In genomic region chr10:7329219-7329618, GRCh38 we compare ENCODE assay signal across 23 cellular contexts.
DNase-seq lines count a peak whose midpoint lies in the region; ATAC-seq, FAIRE-seq and TF ChIP-seq lines count a peak whose summit lies in the region.
"Had no signal": no experiment of that assay in that cellular context is flagged by ENCODE, and none has a peak within 500 bp of the region (broad histone marks: within the 10 kb centered on the region; RNA-seq: fewer than 3 reads in every experiment).

No MANE protein-coding gene starts in this region.

- no peak overlapping the region for H2BK15ac ChIP-seq in H1 (ENCODE audit: low read length)

- no peak overlapping the region for H3K14ac ChIP-seq in H1 (ENCODE audit: insufficient read length)

- H3K4ac ChIP-seq in H1 (replicated peaks; ENCODE audit: insufficient read length, low read depth, low read length): no peak overlapping the region

- TF ChIP-seq RAD21 in H1 (IDR thresholded peaks at IDR 0.05 in 1 of 2, conservative IDR thresholded peaks at IDR 0.05 in 1 of 2; ENCODE audit: low read depth in 2 of 2, low read length in 2 of 2): no peak

- CTCF ChIA-PET in activated CD8-positive, alpha-beta memory T cell treated with anti-CD3 and anti-CD28 coated beads, Interleukin-2, amount 10 ng/mL, durations not matched to agents 7 days and 5 days (lab: Charles Lee): interaction anchor here (1.5 kb wide), 1 partner anchor 409 kb away, joined by 4 read pairs; no protein-coding TSS in a partner anchor
- CTCF ChIA-PET in H1 (lab: Charles Lee; ENCODE audit: partially characterized antibody): no interaction called here

- POLR2A ChIA-PET in H1 (lab: Charles Lee; ENCODE audit: partially characterized antibody): no interaction called here

- no peaks in the 10 kb centered on the region for H3K27me3 Mint-ChIP-seq in activated CD8-positive, alpha-beta memory T cell treated with anti-CD3 and anti-CD28 coated beads, Interleukin-2, amount 10 ng/mL, durations not matched to agents 7 days and 5 days
- H3K27me3 Mint-ChIP-seq in natural killer cell treated with Interleukin-12 subunit alpha and Interleukin-12 subunit beta and Interleukin-15 and Interleukin-18, amount 100 ng/mL, for 72 hours: no peaks in the 10 kb centered on the region
- H3K27me3 Mint-ChIP-seq in nephron progenitor cell (ENCODE audit: low read depth, poor library complexity): peaks cover 3% of the 10 kb centered on the region
- H3K27me3 Mint-ChIP-seq: B cell; CD4-positive, CD25-positive, alpha-beta regulatory T cell; CD8-positive, alpha-beta memory T cell had no signal

- H3K79me1 ChIP-seq in H1 (ENCODE audit: low read depth, low read length): peaks cover 4% of the 10 kb centered on the region

- TF ChIP-seq CTCF in H1 (IDR thresholded peaks at IDR 0.05; ENCODE audit: control extremely low read depth in 1 of 3, insufficient read depth in 1 of 3, low read depth in 1 of 3, low read length in 3 of 3) (no peak), nephron progenitor cell (IDR thresholded peaks at IDR 0.05) (no peak)

- no peak overlapping the region for H2AK5ac ChIP-seq in H1 (ENCODE audit: low read depth, low read length)

- no peak overlapping the region for H4K5ac ChIP-seq in H1 (ENCODE audit: insufficient read length, low read depth, low read length)

- no peak overlapping the region for H3K4me3 Mint-ChIP-seq in activated CD8-positive, alpha-beta memory T cell treated with anti-CD3 and anti-CD28 coated beads, Interleukin-2, amount 10 ng/mL, durations not matched to agents 7 days and 5 days
- H3K4me3 Mint-ChIP-seq in natural killer cell treated with Interleukin-12 subunit alpha and Interleukin-12 subunit beta and Interleukin-15 and Interleukin-18, amount 100 ng/mL, for 72 hours: peak overlapping the region; percentile 33
- no peak overlapping the region for H3K4me3 Mint-ChIP-seq in nephron progenitor cell
- H3K4me3 Mint-ChIP-seq: B cell; CD4-positive, CD25-positive, alpha-beta regulatory T cell; GM23338; HFFc6 had no signal

- H3K9ac ChIP-seq in H1 (replicated peaks in 1 of 4; ENCODE audit: extremely low read depth in 1 of 4, low read depth in 3 of 4, low read length in 3 of 4): no peak overlapping the region

- no peak overlapping the region for H3K4me3 ChIP-seq in H1 (ENCODE audit: extremely low read depth in 1 of 4, insufficient read depth in 2 of 4, low read depth in 3 of 4, low read length in 4 of 4)
- H3K4me3 ChIP-seq: GM12878, GM23338 had no signal

- H3K27ac ChIP-seq in H1 (ENCODE audit: low read depth, low read length): no peak overlapping the region
- H3K27ac ChIP-seq: HL-60 had no signal

- H3K27ac Mint-ChIP-seq in activated CD8-positive, alpha-beta memory T cell treated with anti-CD3 and anti-CD28 coated beads, Interleukin-2, amount 10 ng/mL, durations not matched to agents 7 days and 5 days: no peak overlapping the region
- peak overlapping the region in 1 of 2 donors; percentile 76 for H3K27ac Mint-ChIP-seq in natural killer cell treated with Interleukin-12 subunit alpha and Interleukin-12 subunit beta and Interleukin-15 and Interleukin-18, amount 100 ng/mL, for 72 hours
- H3K27ac Mint-ChIP-seq in nephron progenitor cell: no peak overlapping the region
- H3K27ac Mint-ChIP-seq: B cell; CD4-positive, CD25-positive, alpha-beta regulatory T cell; GM23338; HFFc6 had no signal

- H2BK12ac ChIP-seq in H1 (ENCODE audit: low read depth, low read length): no peak overlapping the region

- no peak for FAIRE-seq in H1 (lab: Jason Lieb, UNC)
- FAIRE-seq: GM12878, GM19239 had no signal

- no peaks in the 10 kb centered on the region for H3K27me3 ChIP-seq in H1 (replicated peaks in 1 of 4; ENCODE audit: control insufficient read depth in 3 of 4, extremely low read depth in 1 of 4, insufficient read depth in 3 of 4, low read length in 3 of 4)

- H3K4me1 Mint-ChIP-seq in activated CD8-positive, alpha-beta memory T cell treated with anti-CD3 and anti-CD28 coated beads, Interleukin-2, amount 10 ng/mL, durations not matched to agents 7 days and 5 days: peaks cover 27% of the 10 kb centered on the region
- peaks cover 41 to 47% of the 10 kb centered on the region in 2 donors for H3K4me1 Mint-ChIP-seq in natural killer cell treated with Interleukin-12 subunit alpha and Interleukin-12 subunit beta and Interleukin-15 and Interleukin-18, amount 100 ng/mL, for 72 hours (ENCODE audit: low read depth in 2 of 2)
- peaks cover 8% of the 10 kb centered on the region for H3K4me1 Mint-ChIP-seq in nephron progenitor cell
- H3K4me1 Mint-ChIP-seq: B cell had no signal

- WGBS in H1 (ENCODE audit: extremely low coverage in 1 of 2, insufficient coverage in 1 of 2, insufficient read length in 1 of 2, insufficient replicate concordance in 2 of 2, low coverage in 1 of 2, low lambda C conversion rate in 2 of 2, missing lambda C conversion rate in 1 of 2), 2 experiments: 93% methylated on average over 11 of the region's 11 CpGs; no CpG with 5 or more reads in 1 of the 2 experiments

- no peak overlapping the region for H2BK5ac ChIP-seq in H1 (ENCODE audit: low read depth, low read length)

- no peak overlapping the region for H2AFZ ChIP-seq in H1 (ENCODE audit: low read length)
- H2AFZ ChIP-seq: GM23338 had no signal

- peak; percentile 82 for ATAC-seq in activated CD8-positive, alpha-beta memory T cell treated with anti-CD3 and anti-CD28 coated beads, Interleukin-2, amount 10 ng/mL, durations not matched to agents 7 days and 5 days
- peak; percentile 63 to 73 for ATAC-seq in natural killer cell treated with Interleukin-12 subunit alpha and Interleukin-12 subunit beta and Interleukin-15 and Interleukin-18, amount 100 ng/mL, for 72 hours
- no peak for ATAC-seq in GM18868 (IDR thresholded peaks at IDR 0.05; ENCODE audit: unreplicated experiment)
- ATAC-seq: GM12878, GM23338, HCT116 had no signal

- H3K23ac ChIP-seq in H1 (ENCODE audit: insufficient read length): no peak overlapping the region

- no peaks in the 10 kb centered on the region; the same call in 1 of the 2 replicates for H3K23me2 ChIP-seq in H1 (ENCODE audit: low read depth, low read length)

- no peaks in the 10 kb centered on the region for H4K20me1 ChIP-seq in H1 (replicated peaks in 1 of 2; ENCODE audit: control insufficient read depth in 1 of 2, insufficient read depth in 2 of 2, low read length in 2 of 2)

- peaks cover 58% of the 10 kb centered on the region for H3K36me3 Mint-ChIP-seq in activated CD8-positive, alpha-beta memory T cell treated with anti-CD3 and anti-CD28 coated beads, Interleukin-2, amount 10 ng/mL, durations not matched to agents 7 days and 5 days
- H3K36me3 Mint-ChIP-seq in natural killer cell treated with Interleukin-12 subunit alpha and Interleukin-12 subunit beta and Interleukin-15 and Interleukin-18, amount 100 ng/mL, for 72 hours: peaks cover 12% of the 10 kb centered on the region
- H3K36me3 Mint-ChIP-seq in nephron progenitor cell (ENCODE audit: low read depth): peaks cover 45% of the 10 kb centered on the region

- peaks cover 11% of the 10 kb centered on the region for H3K9me3 Mint-ChIP-seq in activated CD8-positive, alpha-beta memory T cell treated with anti-CD3 and anti-CD28 coated beads, Interleukin-2, amount 10 ng/mL, durations not matched to agents 7 days and 5 days (ENCODE audit: low read depth)
- peaks cover 5% of the 10 kb centered on the region for H3K9me3 Mint-ChIP-seq in natural killer cell treated with Interleukin-12 subunit alpha and Interleukin-12 subunit beta and Interleukin-15 and Interleukin-18, amount 100 ng/mL, for 72 hours
- peaks cover 48% of the 10 kb centered on the region for H3K9me3 Mint-ChIP-seq in nephron progenitor cell

- H3K18ac ChIP-seq in H1 (ENCODE audit: extremely low read depth, low read length): no peak overlapping the region

- no peak overlapping the region for H3K4me2 ChIP-seq in H1 (ENCODE audit: insufficient read depth in 1 of 2, low read depth in 2 of 2, low read length in 2 of 2)
- H3K4me2 ChIP-seq: GM23338 had no signal

- DNase-seq in activated CD8-positive, alpha-beta memory T cell treated with anti-CD3 and anti-CD28 coated beads, Interleukin-2, amount 10 ng/mL, durations not matched to agents 7 days and 5 days: peak; percentile 79
- no peak for DNase-seq in activated CD8-positive, alpha-beta memory T cell treated with anti-CD3 and anti-CD28 coated beads, Interleukin-2, amount 50 U/mL, for 4 hours
- DNase-seq in H1 (ENCODE audit: low read depth in 1 of 2, low spot score in 2 of 2): no peak
- no peak for DNase-seq in natural killer cell treated with Interleukin-12 subunit alpha and Interleukin-12 subunit beta and Interleukin-15 and Interleukin-18, amount 100 ng/mL, for 72 hours (ENCODE audit: low spot score)
- DNase-seq in nephron progenitor cell: no peak
- DNase-seq in NCI-H1417 treated with DMSO at 0.1 percent for 48 hours (lab: John Stamatoyannopoulos, UW): no peak
- DNase-seq: C1 segment of cervical spinal cord; CD4-positive, CD25-positive, alpha-beta regulatory T cell; COR-L47; DMS 273 treated with DMSO at 0.1 percent for 48 hours; DMS53; DND-41; EL; H7; HFFc6 had no signal

- H3K56ac ChIP-seq in H1 (replicated peaks; ENCODE audit: insufficient read length, low read depth, low read length): no peak overlapping the region

- H4K91ac ChIP-seq in H1 (replicated peaks; ENCODE audit: insufficient read length, low read length): no peak overlapping the region

- H3K79me2 ChIP-seq in H1 (ENCODE audit: control insufficient read depth in 1 of 2, insufficient read depth in 2 of 2, low read length in 2 of 2): peaks cover 0 to 12% of the 10 kb centered on the region in 2 experiments; a peak in 1 of 4 replicates

- 0 out of 2 replicates have a peak overlapping the region, but pooled peaks have one; percentile 15 for H4K8ac ChIP-seq in H1 (ENCODE audit: extremely low read depth, insufficient read depth, low read length)

- peaks cover 18 to 29% of the 10 kb centered on the region in 2 experiments for H3K9me3 ChIP-seq in H1 (ENCODE audit: insufficient read depth in 2 of 2, low read depth in 1 of 2, low read length in 1 of 2)

- no peak for TF ChIP-seq EP300 in H1 (IDR thresholded peaks at IDR 0.05; ENCODE audit: borderline replicate concordance in 1 of 2, low read depth in 2 of 2, low read length in 2 of 2)

- H2BK120ac ChIP-seq in H1 (replicated peaks; ENCODE audit: low read depth, low read length): no peak overlapping the region

- H3K36me3 ChIP-seq in H1 (ENCODE audit: control insufficient read depth in 2 of 4, insufficient read depth in 4 of 4, low read length in 3 of 4): peaks cover 0 to 8% (median 4%) of the 10 kb centered on the region in 4 experiments; a peak in 3 of 8 replicates

- H3K4me1 ChIP-seq in H1 (replicated peaks in 1 of 4; ENCODE audit: control insufficient read depth in 3 of 4, insufficient read depth in 4 of 4, low read length in 3 of 4): peaks cover 0 to 4% (median 3%) of the 10 kb centered on the region in 4 experiments; a peak in 4 of 7 replicates

- no peak overlapping the region for H2BK20ac ChIP-seq in H1 (ENCODE audit: low read length)

- TF ChIP-seq POLR2A in H1 (IDR thresholded peaks at IDR 0.05; ENCODE audit: control extremely low read depth in 1 of 2, low read depth in 2 of 2, low read length in 2 of 2): no peak

TF ChIP-seq in H1, 55 proteins besides CTCF, POLR2A, EP300 and RAD21 (continues in another document):
- TF ChIP-seq PHF8 (conservative IDR thresholded peaks at IDR 0.05; ENCODE audit: low read depth, low read length): no peak
- TF ChIP-seq POLR2AphosphoS5 (IDR thresholded peaks at IDR 0.05; ENCODE audit: low read depth, low read length): no peak
- TF ChIP-seq SIX5 (IDR thresholded peaks at IDR 0.05; ENCODE audit: low read depth, low read length): no peak
- TF ChIP-seq TAF7 (optimal IDR thresholded peaks at IDR 0.05; ENCODE audit: borderline replicate concordance, low read depth, low read length): no peak
